25 cellular contexts compared by ENCODE assay signal in the genomic region with DNA sequence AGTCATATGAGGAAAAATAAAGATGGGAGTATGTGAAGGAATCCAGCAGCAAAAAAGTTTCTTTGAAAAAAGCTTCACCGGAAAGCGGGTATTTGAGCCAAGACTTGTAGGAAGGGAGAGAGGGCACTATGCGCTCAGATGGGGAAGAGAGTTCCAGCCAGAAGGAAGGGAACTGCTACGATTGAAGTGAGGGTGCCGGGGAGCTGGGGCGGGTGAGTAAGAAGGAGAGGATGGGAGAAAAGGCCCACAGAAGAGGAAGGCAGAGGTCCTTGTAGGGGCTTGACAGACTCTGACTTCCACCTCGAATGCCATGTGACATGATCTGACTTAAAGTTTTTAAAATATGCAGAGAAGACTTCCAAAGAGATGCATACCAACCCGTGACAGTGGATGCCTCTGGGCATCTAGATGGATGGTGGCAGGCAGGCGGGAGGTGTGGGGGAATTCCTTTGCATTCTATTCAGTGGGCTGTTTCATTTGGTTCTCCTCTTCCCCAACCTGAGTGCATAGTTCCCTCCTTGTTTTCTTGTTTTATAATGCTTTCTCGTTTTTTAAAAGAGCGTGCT. TPM values are rescaled to one million over a fixed set of nuclear protein-coding genes. Genes with fewer than 3 reads are reported as not detected.
A peak's percentile ranks its signal among the peaks of the same experiment; 100 is the strongest.
DNase-seq lines count a peak whose midpoint lies in the region; TF ChIP-seq lines count a peak whose summit lies in the region.
"Had no signal": no experiment of that assay in that cellular context is flagged by ENCODE, and none has a peak within 500 bp of the region (broad histone marks: within the 10 kb centered on the region; RNA-seq: fewer than 3 reads in every experiment).

No MANE protein-coding gene starts in this region.

- no peak overlapping the region for H2BK120ac ChIP-seq in mesendoderm (ENCODE audit: low read depth, low read length)

- DNase-seq in mammary epithelial cell: no peak
- DNase-seq in MCF 10A (ENCODE audit: unreplicated experiment): no peak
- peak; percentile 74 for DNase-seq in epidermal melanocyte (ENCODE audit: insufficient read length, low spot score)
- peak; percentile 71 for DNase-seq in mesendoderm
- no peak for DNase-seq in type B pancreatic cell (ENCODE audit: extremely low spot score, unreplicated experiment)
- no peak for DNase-seq in activated CD4-positive, alpha-beta T cell treated with anti-CD3 and anti-CD28 coated beads for 48 hours
- DNase-seq in GF-D8 (lab: John Stamatoyannopoulos, UW): no peak
- no peak for DNase-seq in NCI-H1436 (lab: John Stamatoyannopoulos, UW)
- DNase-seq: AML-193; C1 segment of cervical spinal cord; Calu3; CD8-positive, alpha-beta T cell; DMS153; KBM-7; NCI-H1105 treated with DMSO at 0.1 percent for 48 hours; NCI-H1694; NCI-H2081; NCI-H2171; NCI-H446; NCI-H526; OCI-M1 had no signal

- no peak overlapping the region for H3K4me3 ChIP-seq in mammary epithelial cell (replicated peaks in 1 of 3; ENCODE audit: insufficient read depth in 1 of 3, low read depth in 2 of 3, low read length in 3 of 3)
- no peak overlapping the region for H3K4me3 ChIP-seq in mesendoderm (ENCODE audit: low read length)
- H3K4me3 ChIP-seq: GM23338, HAP-1, SJSA1 had no signal

- POLR2A ChIA-PET in MCF 10A (lab: Yijun Ruan, JAX): no interaction called here

- H3K27ac ChIP-seq in mammary epithelial cell (ENCODE audit: insufficient read depth, low read depth, low read length) (no peak overlapping the region), mesendoderm (ENCODE audit: low read depth, low read length) (peak overlapping the region; percentile 36)
- H3K27ac ChIP-seq: HL-60, SJSA1 had no signal

- no peak overlapping the region for H3K23ac ChIP-seq in mesendoderm (ENCODE audit: low read length)

- H3K79me2 ChIP-seq in mammary epithelial cell (ENCODE audit: insufficient read depth, low read length) (no peaks in the 10 kb centered on the region), mesendoderm (ENCODE audit: control insufficient read depth, insufficient read depth, low read length) (no peaks in the 10 kb centered on the region)

- no peak overlapping the region for H2BK15ac ChIP-seq in mesendoderm (replicated peaks; ENCODE audit: low read depth)

- H3K4me2 ChIP-seq in mammary epithelial cell (ENCODE audit: insufficient read depth, low read depth, low read length): no peak overlapping the region
- H3K4me2 ChIP-seq in mesendoderm (ENCODE audit: low read length): no peak overlapping the region
- H3K4me2 ChIP-seq: GM23338 had no signal

- dilution Hi-C loops in mammary epithelial cell (cut with HindIII; ENCODE audit: low sequenced_read_pairs): no loop called here

- WGBS in mammary epithelial cell (ENCODE audit: low coverage, missing lambda C conversion rate): 7% methylated on average over 10 of the region's 11 CpGs
- WGBS in mesendoderm (ENCODE audit: extremely low coverage, insufficient coverage, low lambda C conversion rate): no CpG with 5 or more reads among the region's 11 CpGs

- no peak overlapping the region for H2AK5ac ChIP-seq in mesendoderm (ENCODE audit: low read length)

- no peak overlapping the region for H3K9ac ChIP-seq in mammary epithelial cell (ENCODE audit: insufficient read depth, low read length)
- H3K9ac ChIP-seq in mesendoderm (ENCODE audit: low read length): no peak overlapping the region

- H3K4me1 ChIP-seq in mammary epithelial cell (ENCODE audit: insufficient read depth, low read length) (peaks cover 4% of the 10 kb centered on the region), mesendoderm (ENCODE audit: control insufficient read depth, low read depth, low read length) (no peaks in the 10 kb centered on the region)
- H3K4me1 ChIP-seq: HAP-1, SJSA1 had no signal

- no peak overlapping the region for H4K8ac ChIP-seq in mesendoderm (ENCODE audit: low read depth, low read length)

- H4K5ac ChIP-seq in mesendoderm (ENCODE audit: low read length): no peak overlapping the region

- CTCF ChIA-PET in mammary epithelial cell (lab: Charles Lee; ENCODE audit: low non-redundant PET): no interaction called here
- CTCF ChIA-PET in MCF 10A (lab: Yijun Ruan, JAX): interaction anchor here (0.6 to 1.0 kb wide), 4 partner anchors 16 to 174 kb away, joined by 3 to 5 read pairs (median 4); no protein-coding TSS in a partner anchor

- H3K36me3 ChIP-seq in mammary epithelial cell (ENCODE audit: insufficient read depth, low read length) (no peaks in the 10 kb centered on the region), mesendoderm (ENCODE audit: control insufficient read depth, insufficient read depth, low read length) (no peaks in the 10 kb centered on the region)
- H3K36me3 ChIP-seq: HAP-1, SJSA1 had no signal

- in situ Hi-C loops in mammary epithelial cell (cut with MboI; ENCODE audit: low sequenced_read_pairs in 2 of 2): loop anchor here in 1 of 2 donors (25.0 kb wide), 1 partner anchor 160 kb away; the partner anchor contains the start of gene PMP22

- H3K4me3 Mint-ChIP-seq in MCF 10A (ENCODE audit: unreplicated experiment): no peak overlapping the region
- H3K4me3 Mint-ChIP-seq in type B pancreatic cell: no peak overlapping the region
- H3K4me3 Mint-ChIP-seq: CD8-positive, alpha-beta T cell; GM23338 had no signal

- BruUV-seq in mammary epithelial cell (replicated peaks; lab: Mats Ljungman, UMichigan) (no TSS peak), MCF 10A (replicated peaks; lab: Mats Ljungman, UMichigan) (no TSS peak)

- intact Hi-C loops in mammary epithelial cell (cut with micrococcal nuclease) (no loop called here), MCF 10A (cut with micrococcal nuclease) (no loop called here)

- no peaks in the 10 kb centered on the region for H3K9me3 ChIP-seq in mammary epithelial cell (replicated peaks; ENCODE audit: insufficient read depth, low read length)
- H3K9me3 ChIP-seq: HAP-1, SJSA1 had no signal

- no peak overlapping the region for H3K27ac Mint-ChIP-seq in MCF 10A (ENCODE audit: low read depth, unreplicated experiment)
- H3K27ac Mint-ChIP-seq in type B pancreatic cell: peak overlapping the region; percentile 13
- H3K27ac Mint-ChIP-seq: CD8-positive, alpha-beta T cell; GM23338 had no signal

- no peak overlapping the region for H3K56ac ChIP-seq in mesendoderm (ENCODE audit: low read length)

- H3K36me3 Mint-ChIP-seq in MCF 10A (ENCODE audit: insufficient read depth, unreplicated experiment) (peaks cover 6% of the 10 kb centered on the region), type B pancreatic cell (no peaks in the 10 kb centered on the region)
- H3K36me3 Mint-ChIP-seq: CD8-positive, alpha-beta T cell had no signal

- H3K9me3 Mint-ChIP-seq in MCF 10A (ENCODE audit: unreplicated experiment): no peaks in the 10 kb centered on the region
- H3K9me3 Mint-ChIP-seq in type B pancreatic cell: no peaks in the 10 kb centered on the region

- peak overlapping the region; percentile 52 for H2AFZ ChIP-seq in mammary epithelial cell (ENCODE audit: low read depth, low read length)
- H2AFZ ChIP-seq: GM23338 had no signal

- H3K27me3 ChIP-seq in mammary epithelial cell (ENCODE audit: insufficient read depth, low read length) (no peaks in the 10 kb centered on the region), mesendoderm (ENCODE audit: insufficient read depth, low read length, poor library complexity) (no peaks in the 10 kb centered on the region)
- H3K27me3 ChIP-seq: SJSA1 had no signal

- H2BK5ac ChIP-seq in mesendoderm (ENCODE audit: low read length): no peak overlapping the region

- TF ChIP-seq CTCF in mammary epithelial cell (conservative IDR thresholded peaks at IDR 0.05 in 1 of 2, IDR thresholded peaks at IDR 0.05 in 1 of 2; ENCODE audit: extremely low read depth in 1 of 2, insufficient read depth in 1 of 2, low read depth in 1 of 2, low read length in 2 of 2): no peak
- no peak for TF ChIP-seq CTCF in MCF 10A (IDR thresholded peaks at IDR 0.05; ENCODE audit: unreplicated experiment)
- TF ChIP-seq CTCF in type B pancreatic cell (conservative IDR thresholded peaks at IDR 0.05): no peak

- H3K18ac ChIP-seq in mesendoderm (ENCODE audit: low read length): no peak overlapping the region

- no peaks in the 10 kb centered on the region for H4K20me1 ChIP-seq in mammary epithelial cell (ENCODE audit: insufficient read depth, low read length)

- H3K79me1 ChIP-seq in mesendoderm (ENCODE audit: low read length): no peaks in the 10 kb centered on the region

- no peak overlapping the region for H3K4ac ChIP-seq in mesendoderm (ENCODE audit: low read depth, low read length)

- no peaks in the 10 kb centered on the region for H3K4me1 Mint-ChIP-seq in MCF 10A (ENCODE audit: insufficient read depth, unreplicated experiment)
- H3K4me1 Mint-ChIP-seq in type B pancreatic cell (ENCODE audit: unreplicated experiment): peaks cover 5% of the 10 kb centered on the region

- H3K27me3 Mint-ChIP-seq in MCF 10A (ENCODE audit: insufficient read depth, unreplicated experiment) (peaks cover 11% of the 10 kb centered on the region), type B pancreatic cell (no peaks in the 10 kb centered on the region)

RNA-seq across cellular contexts. Expression of gene CDRT4, which starts 44.9 kb away (rescaled TPM):
- 1 to 10 TPM; 2.3 to 8.0 TPM for total RNA-seq in mammary epithelial cell
- polyA plus RNA-seq in mammary epithelial cell: 0.45 TPM
- polyA minus RNA-seq in mammary epithelial cell: 0.83 TPM
- 11.3 and 19.6 TPM in 2 replicates for total RNA-seq in MCF 10A (2022)
- polyA plus RNA-seq in mesendoderm (2013, experiment 1 of 2): 6.1 TPM
- polyA plus RNA-seq in mesendoderm (2013, experiment 2 of 2): 5.9 TPM
- 5.4 and 12.9 TPM in 2 replicates for total RNA-seq in type B pancreatic cell (ENCODE audit: low replicate concordance)

Comparison
In these comparisons a context has a peak if more than half of its experiments do, and no peak if none do; other contexts are left out.
1. DNase-seq: peak in epidermal melanocyte (single experiment) and mesendoderm (single experiment); none in mammary epithelial cell (single experiment), MCF 10A (single experiment), type B pancreatic cell (single experiment), activated CD4-positive, alpha-beta T cell treated with anti-CD3 and anti-CD28 coated beads for 48 hours (single experiment), GF-D8 (single experiment) and NCI-H1436 (single experiment).